ENCODE assay signal across 13 cellular contexts in the genomic region with DNA sequence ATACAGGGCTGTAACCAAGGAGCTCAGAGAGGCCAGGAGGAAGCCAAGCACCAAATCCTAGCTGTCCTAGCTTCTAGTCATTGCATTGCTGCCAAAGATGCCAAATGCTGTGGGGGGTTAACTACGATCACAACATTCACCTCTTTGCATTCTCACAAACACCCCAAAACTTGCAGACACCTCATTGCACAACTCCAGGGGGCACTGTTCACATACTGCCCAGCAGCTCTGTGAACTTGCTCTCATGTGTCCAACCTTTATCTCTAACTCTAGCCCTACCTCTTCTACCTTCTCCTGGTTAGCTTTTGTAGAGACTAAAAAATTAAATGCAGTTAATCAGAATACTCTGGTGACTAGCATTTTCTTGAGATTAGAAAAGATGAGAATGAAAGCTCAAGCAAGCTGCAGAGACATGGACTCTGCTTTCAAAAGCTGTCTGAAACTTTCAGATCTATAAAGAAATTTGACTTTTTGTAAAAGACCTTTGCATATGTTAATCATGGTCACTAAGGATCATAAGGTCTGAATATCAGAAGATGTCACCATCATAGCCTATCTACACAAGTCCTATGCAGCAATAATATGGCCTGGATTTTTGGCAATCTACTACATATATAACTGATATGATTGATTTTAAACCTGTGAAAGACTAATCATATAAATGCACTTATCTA. TPM values are rescaled to one million over a fixed set of nuclear protein-coding genes. Genes with fewer than 3 reads are reported as not detected.
DNase-seq lines count a peak whose midpoint lies in the region; ATAC-seq and TF ChIP-seq lines count a peak whose summit lies in the region.
"Had no signal": no experiment of that assay in that cellular context is flagged by ENCODE, and none has a peak within 500 bp of the region (broad histone marks: within the 10 kb centered on the region; RNA-seq: fewer than 3 reads in every experiment).

No MANE protein-coding gene starts in this region.

- ATAC-seq in GM21619 (IDR thresholded peaks at IDR 0.05; ENCODE audit: unreplicated experiment): peak; percentile 49
- ATAC-seq: heart right ventricle had no signal

- no peaks in the 10 kb centered on the region for H3K79me2 ChIP-seq in OCI-LY3 (ENCODE audit: low read length)

- H3K9ac ChIP-seq in OCI-LY3 (ENCODE audit: low read length): no peak overlapping the region
- no peak overlapping the region for H3K9ac ChIP-seq in mesenchymal stem cell (ENCODE audit: low read length)

- H3K4me3 ChIP-seq in OCI-LY3 (ENCODE audit: low read length): no peak overlapping the region
- H3K4me3 ChIP-seq in fibroblast of mammary gland (ENCODE audit: control insufficient read depth, low read depth, low read length): no peak overlapping the region
- no peak overlapping the region for H3K4me3 ChIP-seq in mesenchymal stem cell (ENCODE audit: insufficient read depth in 1 of 2, low read depth in 1 of 2, low read length in 2 of 2)
- H3K4me3 ChIP-seq: heart right ventricle had no signal

- no peak overlapping the region for H3K4ac ChIP-seq in mesenchymal stem cell (ENCODE audit: low read depth in 1 of 2, low read length in 2 of 2)

- H3K4me2 ChIP-seq in OCI-LY3 (ENCODE audit: low read length) (peak overlapping the region; percentile 23), mesenchymal stem cell (ENCODE audit: low read length, poor library complexity, severe bottlenecking) (no peak overlapping the region)

- peaks cover 15% of the 10 kb centered on the region for H3K4me1 ChIP-seq in OCI-LY3 (ENCODE audit: low read length)
- H3K4me1 ChIP-seq in mesenchymal stem cell (ENCODE audit: control insufficient read depth, insufficient read depth, low read depth, low read length): no peaks in the 10 kb centered on the region

- no peak overlapping the region for H3K27ac ChIP-seq in OCI-LY3 (ENCODE audit: low read length)
- H3K27ac ChIP-seq in mesenchymal stem cell (ENCODE audit: low read length, poor library complexity, severe bottlenecking): no peak overlapping the region
- H3K27ac ChIP-seq in substantia nigra (ENCODE audit: low read depth, low read length, poor library complexity, severe bottlenecking): no peak overlapping the region
- H3K27ac ChIP-seq: epithelial cell of prostate, heart right ventricle had no signal

- H2AFZ ChIP-seq in OCI-LY3 (ENCODE audit: low read depth, low read length): no peak overlapping the region
- H2AFZ ChIP-seq in mesenchymal stem cell (ENCODE audit: low read depth, low read length): no peak overlapping the region

- H3K27me3 ChIP-seq in OCI-LY3 (ENCODE audit: low read depth, low read length): no peaks in the 10 kb centered on the region
- no peaks in the 10 kb centered on the region for H3K27me3 ChIP-seq in mesenchymal stem cell (ENCODE audit: control insufficient read depth in 1 of 2, insufficient read depth in 1 of 2, low read length in 2 of 2)
- H3K27me3 ChIP-seq: heart right ventricle had no signal

- H3K14ac ChIP-seq in mesenchymal stem cell (ENCODE audit: low read length in 2 of 2): no peak overlapping the region

- H2BK5ac ChIP-seq in mesenchymal stem cell (ENCODE audit: low read depth, low read length, poor library complexity, severe bottlenecking): no peak overlapping the region

- no peak for DNase-seq in GM10266 (ENCODE audit: extremely low spot score)
- no peak for DNase-seq in fibroblast of mammary gland (ENCODE audit: low read depth)
- DNase-seq in mesenchymal stem cell: no peak
- DNase-seq in substantia nigra (lab: John Stamatoyannopoulos, UW): no peak
- DNase-seq in NCI-H510A treated with DMSO at 0.1 percent for 48 hours (lab: John Stamatoyannopoulos, UW): no peak
- DNase-seq: activated CD4-positive, alpha-beta memory T cell treated with anti-CD3 and anti-CD28 coated beads, Interleukin-2, amount 10 ng/mL, durations not matched to agents 7 days and 5 days; heart right ventricle; NCI-H1417 treated with DMSO at 0.1 percent for 48 hours; NCI-H226; stimulated activated CD4-positive, alpha-beta T cell treated with anti-CD3 and anti-CD28 coated beads, Interleukin-4, amount 100 ng/mL, for 4 hours had no signal

- no peak overlapping the region for H2AK5ac ChIP-seq in mesenchymal stem cell (ENCODE audit: low read length, severe bottlenecking)

- TF ChIP-seq CTCF in GM10266 (IDR thresholded peaks at IDR 0.05; ENCODE audit: control insufficient read depth, insufficient read depth, low read depth, missing control alignments): peak; percentile 30
- TF ChIP-seq CTCF in OCI-LY3 (IDR thresholded peaks at IDR 0.05; ENCODE audit: low read depth, low read length): peak; percentile 82
- peak; percentile 9 for TF ChIP-seq CTCF in fibroblast of mammary gland (conservative IDR thresholded peaks at IDR 0.05; ENCODE audit: control insufficient read depth, insufficient read depth, low read depth, low read length)

- no peak overlapping the region for H2BK15ac ChIP-seq in mesenchymal stem cell (ENCODE audit: low read depth, poor library complexity, severe bottlenecking)

- no peaks in the 10 kb centered on the region for H3K36me3 ChIP-seq in OCI-LY3 (replicated peaks; ENCODE audit: low read depth, low read length)
- H3K36me3 ChIP-seq in mesenchymal stem cell (ENCODE audit: control insufficient read depth in 1 of 2, insufficient read depth in 2 of 2, low read depth in 1 of 2, low read length in 2 of 2): peaks cover 0 to 2% of the 10 kb centered on the region in 2 experiments

- no peak overlapping the region for H4K8ac ChIP-seq in mesenchymal stem cell (ENCODE audit: low read length)

- no peaks in the 10 kb centered on the region for H4K20me1 ChIP-seq in OCI-LY3 (ENCODE audit: insufficient read depth, low read length)

- H2BK12ac ChIP-seq in mesenchymal stem cell (ENCODE audit: low read length in 2 of 2): no peak overlapping the region

- H2BK120ac ChIP-seq in mesenchymal stem cell (ENCODE audit: low read depth, low read length): no peak overlapping the region

- H3K23ac ChIP-seq in mesenchymal stem cell (ENCODE audit: low read length in 2 of 2): no peak overlapping the region

- no peaks in the 10 kb centered on the region for H3K79me1 ChIP-seq in mesenchymal stem cell (replicated peaks; ENCODE audit: low read length, poor library complexity, severe bottlenecking)

- H3K9me3 ChIP-seq in OCI-LY3 (ENCODE audit: insufficient read depth, low read length) (no peaks in the 10 kb centered on the region), mesenchymal stem cell (ENCODE audit: control insufficient read depth, low read length) (no peaks in the 10 kb centered on the region)
- H3K9me3 ChIP-seq: heart right ventricle had no signal

- H3K18ac ChIP-seq in mesenchymal stem cell (ENCODE audit: low read depth in 1 of 2, low read length in 2 of 2): no peak overlapping the region

- WGBS in mesenchymal stem cell: no CpG with 5 or more reads among the region's 1 CpG

- no peak overlapping the region for H4K91ac ChIP-seq in mesenchymal stem cell (ENCODE audit: low read length)

RNA-seq across cellular contexts. Expression of a gene that starts 14.0 kb away (rescaled TPM):
- 1.3 TPM for polyA plus RNA-seq in mesenchymal stem cell (2013, experiment 1 of 2)
- 1.3 TPM for polyA plus RNA-seq in mesenchymal stem cell (2013, experiment 2 of 2)

RNA-seq across cellular contexts. Expression of a gene that starts 35.1 kb away (rescaled TPM):
- 8.2 TPM for polyA plus RNA-seq in mesenchymal stem cell (2013, experiment 1 of 2)
- 8.4 TPM for polyA plus RNA-seq in mesenchymal stem cell (2013, experiment 2 of 2)

Comparison
In these comparisons a context has a peak if more than half of its experiments do, and no peak if none do; other contexts are left out.
1. CTCF ChIP-seq: peak in every context shown above with its lines; median percentile 82 in OCI-LY3; 30 in GM10266; 9 in fibroblast of mammary gland.